In the genomic region with DNA sequence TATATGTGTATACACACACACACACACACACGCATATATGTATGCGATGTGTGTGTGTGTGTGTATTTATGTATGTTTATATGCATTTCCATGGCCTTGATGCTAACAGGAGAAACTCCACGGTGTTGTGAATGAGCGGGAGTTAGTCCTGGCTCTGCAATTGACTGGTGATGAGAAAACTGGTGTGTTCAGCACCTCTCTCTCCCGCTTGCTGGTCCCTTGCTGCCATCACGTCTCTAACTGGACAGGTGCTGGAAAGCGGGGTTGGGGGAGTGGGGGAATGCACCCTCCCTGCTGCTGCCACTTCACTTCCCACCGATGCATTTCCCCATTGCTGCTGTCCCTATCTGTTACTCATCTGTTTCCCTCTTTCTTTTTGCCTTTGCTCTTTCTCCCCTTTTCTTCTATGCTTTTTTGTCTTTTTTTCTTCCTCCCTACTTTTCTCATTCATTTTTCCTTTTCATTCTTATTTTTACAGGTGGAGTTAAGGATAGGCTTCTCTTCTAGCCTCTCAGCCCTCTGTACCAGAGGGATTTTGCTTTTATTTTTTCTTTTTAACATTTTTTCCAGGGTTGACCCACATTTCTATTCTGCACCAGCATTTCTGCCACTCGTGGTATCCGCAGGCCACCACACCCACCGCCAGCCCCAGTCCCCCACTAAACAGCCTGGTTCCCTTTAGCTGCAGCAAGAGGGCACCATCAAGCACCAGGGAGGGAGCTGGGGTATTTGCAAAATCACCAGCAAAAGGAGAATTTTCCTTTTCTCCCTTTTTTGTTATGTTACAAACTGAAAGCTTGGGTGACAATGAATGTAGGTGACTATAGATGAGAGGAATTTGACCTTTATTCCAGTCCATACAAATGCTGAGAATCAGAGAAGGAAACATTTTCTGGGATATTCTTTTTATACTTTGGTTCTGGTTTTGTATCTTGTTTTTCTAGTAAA, we compare ENCODE assay signal across 8 cellular contexts.
DNase-seq lines count a peak whose midpoint lies in the region; ATAC-seq and TF ChIP-seq lines count a peak whose summit lies in the region.

No MANE protein-coding gene starts in this region.

- H3K36me3 Mint-ChIP-seq in osteocyte (ENCODE audit: unreplicated experiment): peaks cover 10% of the 10 kb centered on the region

- H3K27ac ChIP-seq in epithelial cell of prostate: peak overlapping the region; percentile 84

- H3K4me3 Mint-ChIP-seq in osteocyte (ENCODE audit: unreplicated experiment): no peak overlapping the region

- H3K9me3 Mint-ChIP-seq in osteocyte (ENCODE audit: unreplicated experiment): no peaks in the 10 kb centered on the region

- TF ChIP-seq CTCF in osteocyte (IDR thresholded peaks at IDR 0.05): peak; percentile 38

- DNase-seq in AG20443 (ENCODE audit: low spot score): peak; percentile 40
- peak; percentile 33 for DNase-seq in NCI-H69 (lab: John Stamatoyannopoulos, UW)
- DNase-seq in epithelial cell of prostate (ENCODE audit: low read depth, low spot score): no peak
- no peak for DNase-seq in osteocyte (ENCODE audit: extremely low spot score, unreplicated experiment)
- DNase-seq in RPMI8226: no peak
- DNase-seq in HPDE6-E6E7 (ENCODE audit: extremely low spot score): no peak
- DNase-seq in NCI-H2029 treated with DMSO at 0.1 percent for 48 hours (lab: John Stamatoyannopoulos, UW): no peak

- ATAC-seq in GM21576 (IDR thresholded peaks at IDR 0.05; ENCODE audit: unreplicated experiment): no peak

- peak overlapping the region; percentile 76 for H3K27ac Mint-ChIP-seq in osteocyte (ENCODE audit: unreplicated experiment)

- H3K27me3 Mint-ChIP-seq in osteocyte (ENCODE audit: unreplicated experiment): no peaks in the 10 kb centered on the region

- H3K4me1 Mint-ChIP-seq in osteocyte (ENCODE audit: unreplicated experiment): peaks cover 46% of the 10 kb centered on the region

Comparison
In these comparisons a context has a peak if more than half of its experiments do, and no peak if none do; other contexts are left out.
1. DNase-seq: peak in AG20443 (single experiment) and NCI-H69 (single experiment); none in epithelial cell of prostate (single experiment), osteocyte (single experiment), RPMI8226 (single experiment), HPDE6-E6E7 (single experiment) and NCI-H2029 treated with DMSO at 0.1 percent for 48 hours (single experiment).